In genomic region chr10:132994811-132995210, GRCh38 we compare ENCODE assay signal across 2 cellular contexts.
TF ChIP-seq lines count a peak whose summit lies in the region.

No MANE protein-coding gene starts in this region.

TF ChIP-seq in HEK293, 187 proteins besides CTCF, POLR2A, EP300 and RAD21:
- no peak for TF ChIP-seq ZNF639 (tag by site-specific recombination; IDR thresholded peaks at IDR 0.05)
- 0 out of 2 replicates have a peak, but pooled peaks have one; percentile 1 for TF ChIP-seq GLIS1 (tag by site-specific recombination; IDR thresholded peaks at IDR 0.05)

TF ChIP-seq in HepG2, 621 proteins besides CTCF, POLR2A, EP300 and RAD21 (continued from another document):
- TF ChIP-seq YY1 (IDR thresholded peaks at IDR 0.05; ENCODE audit: insufficient read depth, insufficient replicate concordance, low read depth, low read length) (no peak), IRF9 (CRISPR knock-in tag; IDR thresholded peaks at IDR 0.05; ENCODE audit: borderline replicate concordance) (no peak), ZBTB42 (CRISPR knock-in tag; IDR thresholded peaks at IDR 0.05) (no peak), ZSCAN29 (CRISPR knock-in tag; conservative IDR thresholded peaks at IDR 0.05) (no peak), TRAFD1 (CRISPR knock-in tag; IDR thresholded peaks at IDR 0.05; ENCODE audit: borderline replicate concordance) (no peak), IKZF4 (CRISPR knock-in tag; IDR thresholded peaks at IDR 0.05; ENCODE audit: borderline replicate concordance, low read depth, not compliant biosample characterization) (no peak)
